In genomic region chr7:100670074-100670473, GRCh38 we compare ENCODE assay signal across 19 cellular contexts.
"Had no signal": no experiment of that assay in that cellular context is flagged by ENCODE, and none has a peak within 500 bp of the region (broad histone marks: within the 10 kb centered on the region; RNA-seq: fewer than 3 reads in every experiment).

No MANE protein-coding gene starts in this region.

- H3K4me3 ChIP-seq: dorsolateral prefrontal cortex, hepatocyte, left ventricle myocardium inferior, lower lobe of right lung, right atrium auricular region, sigmoid colon, skin epidermis, stomach, thoracic aorta, transverse colon had no signal

- DNase-seq: dorsolateral prefrontal cortex; effector CD8-positive, alpha-beta T cell; foreskin melanocyte; head of caudate nucleus; left cardiac atrium; left ventricle myocardium inferior; lower lobe of right lung; natural killer cell; sigmoid colon; stimulated activated CD4-positive, alpha-beta T cell treated with anti-CD3 and anti-CD28 coated beads, Interleukin-2, amount 100 ng/mL, for 24 hours; stimulated activated CD4-positive, alpha-beta T cell treated with anti-CD3 and anti-CD28 coated beads, Interleukin-4, amount 100 ng/mL, for 4 hours; stimulated activated naive B cell treated with anti-CD40 and anti-IgM and Interleukin-4, amounts not matched to agents 10 μg/mL and 1 μg/mL and 100 μg/mL, for 72 hours; stomach; substantia nigra; transverse colon had no signal
